Comparison of ENCODE assay signal across 28 cellular contexts in genomic region chr1:77552626-77553025, GRCh38.
"Had no signal": no experiment of that assay in that cellular context is flagged by ENCODE, and none has a peak within 500 bp of the region (broad histone marks: within the 10 kb centered on the region; RNA-seq: fewer than 3 reads in every experiment).

No MANE protein-coding gene starts in this region.

- H2AFZ ChIP-seq: neural progenitor cell, parathyroid adenoma had no signal

- H3K27me3 ChIP-seq: neural progenitor cell, ovary, spleen, stomach, thyroid gland, tibial nerve, upper lobe of left lung, vagina had no signal

- H3K9me3 ChIP-seq: ovary, psoas muscle, spleen, stomach, thoracic aorta, thyroid gland, tibial nerve, upper lobe of left lung, vagina had no signal

- H3K27ac ChIP-seq: neural progenitor cell, ovary, parathyroid adenoma, psoas muscle, skin epidermis, spleen, stomach, thoracic aorta, thyroid gland, tibial nerve, upper lobe of left lung, vagina had no signal

- ATAC-seq: natural killer cell; psoas muscle; right cardiac atrium; sciatic nerve; stimulated activated effector memory CD8-positive, alpha-beta T cell treated with anti-CD3 and anti-CD28 coated beads, Interleukin-12 subunit alpha, Interleukin-12 subunit beta, amount 100 ng/mL, for 72 hours; stimulated activated naive B cell treated with anti-CD40 and anti-IgM and Interleukin-4, amounts not matched to agents 10 μg/mL and 1 μg/mL and 100 μg/mL, for 72 hours had no signal

- H3K79me2 ChIP-seq: parathyroid adenoma had no signal

- H3K36me3 ChIP-seq: neural progenitor cell, ovary, spleen, stomach, thoracic aorta, thyroid gland, upper lobe of left lung, vagina had no signal

- H3K4me1 ChIP-seq: neural progenitor cell, psoas muscle, spleen, stomach, thyroid gland, tibial nerve, upper lobe of left lung, vagina had no signal

- H3K4me2 ChIP-seq: neural progenitor cell, smooth muscle cell had no signal

- H3K4me3 ChIP-seq: neural progenitor cell, ovary, psoas muscle, skin epidermis, smooth muscle cell, spleen, stomach, thoracic aorta, thyroid gland, tibial nerve, upper lobe of left lung, vagina had no signal

- FAIRE-seq: urothelium cell line had no signal

- DNase-seq: naive B cell; natural killer cell; occipital lobe; ovary; posterior cingulate gyrus; psoas muscle; right cardiac atrium; spleen; stimulated activated CD4-positive, alpha-beta T cell treated with anti-CD3 and anti-CD28 coated beads, Interleukin-12 subunit alpha, Interleukin-12 subunit beta, amount 100 ng/mL, for 4 hours; stimulated activated CD4-positive, alpha-beta T cell treated with anti-CD3 and anti-CD28 coated beads, Interleukin-1b, Interleukin-23, amount 100 ng/mL, for 48 hours; stimulated activated CD4-positive, alpha-beta T cell treated with anti-CD3 and anti-CD28 coated beads, Interleukin-2, amount 100 ng/mL, for 48 hours; stimulated activated CD4-positive, alpha-beta T cell treated with anti-CD3 and anti-CD28 coated beads, Interleukin-4, amount 100 ng/mL, for 24 hours; stimulated activated naive B cell treated with anti-CD40 and anti-IgM and Interleukin-4, amounts not matched to agents 10 μg/mL and 1 μg/mL and 100 μg/mL, for 72 hours; stimulated activated naive CD4-positive, alpha-beta T cell treated with Interleukin-2 at 50 U/mL for 16 hours; stomach; thyroid gland; trophoblast cell; upper lobe of left lung had no signal

- H3K9ac ChIP-seq: neural progenitor cell, parathyroid adenoma had no signal
